ENCODE assay signal across 1 cellular context in the genomic region with DNA sequence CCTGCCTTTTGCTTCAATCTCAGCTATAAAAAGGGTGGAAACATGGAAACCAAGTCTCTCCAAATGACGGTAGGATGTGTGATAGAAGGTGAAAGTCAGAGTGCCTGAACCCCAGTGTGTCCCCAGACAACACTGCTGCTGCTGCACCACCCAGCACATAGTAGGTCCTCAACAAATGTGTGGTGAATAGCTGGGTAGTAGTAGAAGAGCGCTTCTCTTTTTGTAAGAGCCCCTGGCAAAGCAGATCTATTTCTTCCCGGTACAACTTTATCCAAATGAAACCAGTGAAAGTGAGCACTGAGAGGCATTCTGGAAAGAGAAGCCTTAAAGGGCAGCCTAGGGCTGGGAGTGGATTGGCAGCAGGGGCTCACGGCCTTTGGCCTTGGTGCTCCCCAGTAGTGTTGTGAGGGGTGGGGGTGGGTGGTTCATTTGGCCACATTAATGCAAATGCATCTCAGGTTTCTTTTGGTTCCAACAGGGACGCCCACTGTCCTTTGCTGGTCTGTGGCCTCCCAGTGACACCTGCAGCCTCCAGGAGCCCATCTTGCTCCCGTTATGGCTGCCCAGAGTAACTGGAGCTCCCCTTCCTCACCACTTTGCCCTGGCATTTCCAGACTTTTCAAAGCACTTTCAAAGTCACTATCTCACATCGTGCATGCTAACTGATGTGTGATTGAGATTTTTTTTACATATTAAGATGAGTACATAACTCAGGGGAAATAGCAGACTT.
TF ChIP-seq lines count a peak whose summit lies in the region.

No MANE protein-coding gene starts in this region.

TF ChIP-seq in SK-N-SH treated with all-trans-retinoic acid at 6 μM for 48 hours, 23 proteins besides CTCF, POLR2A, EP300 and RAD21 (continued from another document):
- TF ChIP-seq, protein P1, sequence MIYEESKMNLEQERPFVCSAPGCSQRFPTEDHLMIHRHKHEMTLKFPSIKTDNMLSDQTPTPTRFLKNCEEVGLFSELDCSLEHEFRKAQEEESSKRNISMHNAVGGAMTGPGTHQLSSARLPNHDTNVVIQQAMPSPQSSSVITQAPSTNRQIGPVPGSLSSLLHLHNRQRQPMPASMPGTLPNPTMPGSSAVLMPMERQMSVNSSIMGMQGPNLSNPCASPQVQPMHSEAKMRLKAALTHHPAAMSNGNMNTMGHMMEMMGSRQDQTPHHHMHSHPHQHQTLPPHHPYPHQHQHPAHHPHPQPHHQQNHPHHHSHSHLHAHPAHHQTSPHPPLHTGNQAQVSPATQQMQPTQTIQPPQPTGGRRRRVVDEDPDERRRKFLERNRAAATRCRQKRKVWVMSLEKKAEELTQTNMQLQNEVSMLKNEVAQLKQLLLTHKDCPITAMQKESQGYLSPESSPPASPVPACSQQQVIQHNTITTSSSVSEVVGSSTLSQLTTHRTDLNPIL (CRISPR knock-in tag; IDR thresholded peaks at IDR 0.05; ENCODE audit: low read depth): no peak
- no peak for TF ChIP-seq BACH2 (CRISPR knock-in tag; IDR thresholded peaks at IDR 0.05; ENCODE audit: borderline replicate concordance)
- TF ChIP-seq OSR1 (CRISPR knock-in tag; IDR thresholded peaks at IDR 0.05): no peak
- TF ChIP-seq ZNF70 (CRISPR knock-in tag; IDR thresholded peaks at IDR 0.05): no peak
- no peak for TF ChIP-seq TCF4 (CRISPR knock-in tag; IDR thresholded peaks at IDR 0.05; ENCODE audit: borderline replicate concordance)
- no peak for TF ChIP-seq PPARA (CRISPR knock-in tag; IDR thresholded peaks at IDR 0.05; ENCODE audit: borderline replicate concordance)
